ENCODE assay signal across 10 cellular contexts in genomic region chr22:43004362-43005035, GRCh38. TPM values are rescaled to one million over a fixed set of nuclear protein-coding genes. Genes with fewer than 3 reads are reported as not detected.
A peak's percentile ranks its signal among the peaks of the same experiment; 100 is the strongest.
DNase-seq lines count a peak whose midpoint lies in the region; ATAC-seq and TF ChIP-seq lines count a peak whose summit lies in the region.
"Had no signal": no experiment of that assay in that cellular context is flagged by ENCODE, and none has a peak within 500 bp of the region (broad histone marks: within the 10 kb centered on the region; RNA-seq: fewer than 3 reads in every experiment).

No MANE protein-coding gene starts in this region.

- H3K36me3 ChIP-seq in mucosa of rectum (ENCODE audit: control insufficient read depth in 2 of 2, insufficient read depth in 2 of 2, low read length in 2 of 2) = no peaks in the 10 kb centered on the region

- no peak for TF ChIP-seq POLR2A in NB4 (IDR thresholded peaks at IDR 0.05; ENCODE audit: extremely low read depth, insufficient read length)

- CTCF ChIA-PET in activated CD4-positive, alpha-beta T cell treated with anti-CD3 and anti-CD28 coated beads, Interleukin-2, amount 10 ng/mL, durations not matched to agents 7 days and 5 days (lab: Charles Lee) = interaction anchor here (1.0 to 2.3 kb wide), 5 partner anchors 9 to 137 kb away, joined by 3 to 8 read pairs (median 5); partner anchors contain the start of gene PACSIN2

- in situ Hi-C loops in astrocyte of the cerebellum (cut with HindIII; ENCODE audit: low sequenced_read_pairs) = no loop called here

- peaks cover 67 to 75% of the 10 kb centered on the region in 2 donors for H3K4me1 ChIP-seq in mucosa of rectum (ENCODE audit: control insufficient read depth in 2 of 2, insufficient read depth in 2 of 2, low read length in 2 of 2)

- POLR2A ChIA-PET in activated CD4-positive, alpha-beta T cell treated with anti-CD3 and anti-CD28 coated beads, Interleukin-2, amount 10 ng/mL, durations not matched to agents 7 days and 5 days (lab: Charles Lee) = no interaction called here

- H3K27me3 Mint-ChIP-seq in activated CD4-positive, alpha-beta T cell treated with anti-CD3 and anti-CD28 coated beads, Interleukin-2, amount 10 ng/mL, durations not matched to agents 7 days and 5 days = no peaks in the 10 kb centered on the region

- TF ChIP-seq CTCF in NB4 (IDR thresholded peaks at IDR 0.05; ENCODE audit: low read depth, low read length) (no peak), astrocyte of the cerebellum (IDR thresholded peaks at IDR 0.05; ENCODE audit: low read depth, low read length, missing control alignments) (no peak)

- no peaks in the 10 kb centered on the region for H3K9me3 ChIP-seq in mucosa of rectum (ENCODE audit: control insufficient read depth in 2 of 2, low read length in 2 of 2)

- H3K27ac ChIP-seq in mucosa of rectum (ENCODE audit: low read depth in 2 of 2, low read length in 2 of 2) = peak overlapping the region; percentile 84 to 89
- H3K27ac ChIP-seq: epithelial cell of prostate had no signal

- H3K4me3 Mint-ChIP-seq in activated CD4-positive, alpha-beta T cell treated with anti-CD3 and anti-CD28 coated beads, Interleukin-2, amount 10 ng/mL, durations not matched to agents 7 days and 5 days = no peak overlapping the region

- H3K27me3 ChIP-seq in mucosa of rectum (ENCODE audit: control insufficient read depth in 2 of 2, insufficient read depth in 2 of 2, low read length in 2 of 2) = no peaks in the 10 kb centered on the region

- H3K4me1 Mint-ChIP-seq in activated CD4-positive, alpha-beta T cell treated with anti-CD3 and anti-CD28 coated beads, Interleukin-2, amount 10 ng/mL, durations not matched to agents 7 days and 5 days = peaks cover 66% of the 10 kb centered on the region

- DNase-seq in CD1c-positive myeloid dendritic cell (ENCODE audit: extremely low spot score) = peak; percentile 80
- DNase-seq in NB4 (ENCODE audit: low read depth) = peak; percentile 98
- peak; percentile 73 for DNase-seq in astrocyte of the cerebellum (ENCODE audit: low read depth)
- DNase-seq in NCI-H748 treated with DMSO at 0.1 percent for 48 hours (lab: John Stamatoyannopoulos, UW) = no peak
- no peak for DNase-seq in medulla oblongata (ENCODE audit: extremely low spot score)
- no peak for DNase-seq in activated CD4-positive, alpha-beta T cell treated with anti-CD3 and anti-CD28 coated beads, Interleukin-2, amount 10 ng/mL, durations not matched to agents 7 days and 5 days
- DNase-seq: RPMI8226 had no signal

- ATAC-seq in HG02588 (IDR thresholded peaks at IDR 0.05; ENCODE audit: unreplicated experiment) = no peak

- no peak overlapping the region for H3K27ac Mint-ChIP-seq in activated CD4-positive, alpha-beta T cell treated with anti-CD3 and anti-CD28 coated beads, Interleukin-2, amount 10 ng/mL, durations not matched to agents 7 days and 5 days

- H3K36me3 Mint-ChIP-seq in activated CD4-positive, alpha-beta T cell treated with anti-CD3 and anti-CD28 coated beads, Interleukin-2, amount 10 ng/mL, durations not matched to agents 7 days and 5 days (ENCODE audit: low read depth) = peaks cover 4% of the 10 kb centered on the region

- no peak overlapping the region for H3K4me3 ChIP-seq in NB4 (ENCODE audit: low read depth, low read length)
- no peak overlapping the region for H3K4me3 ChIP-seq in astrocyte of the cerebellum (ENCODE audit: low read depth, low read length)
- H3K4me3 ChIP-seq in mucosa of rectum (ENCODE audit: low read length in 2 of 2) = peak overlapping the region in 1 of 2 donors; percentile 8

- H3K9ac ChIP-seq in mucosa of rectum (ENCODE audit: low read depth in 1 of 2, low read length in 2 of 2) = peak overlapping the region; percentile 32 to 58

- no peaks in the 10 kb centered on the region for H3K9me3 Mint-ChIP-seq in activated CD4-positive, alpha-beta T cell treated with anti-CD3 and anti-CD28 coated beads, Interleukin-2, amount 10 ng/mL, durations not matched to agents 7 days and 5 days

RNA-seq across cellular contexts. Expression of gene PACSIN2, which starts 10.4 kb away (rescaled TPM):
- 10 to 100 TPM; 32.3 to 35.8 TPM for total RNA-seq in activated CD4-positive, alpha-beta T cell treated with anti-CD3 and anti-CD28 coated beads, Interleukin-2, amount 10 ng/mL, durations not matched to agents 7 days and 5 days

Comparison
In these comparisons a context has a peak if more than half of its experiments do, and no peak if none do; other contexts are left out.
1. DNase-seq: peak in CD1c-positive myeloid dendritic cell (single experiment), NB4 (single experiment) and astrocyte of the cerebellum (single experiment); none in NCI-H748 treated with DMSO at 0.1 percent for 48 hours (single experiment), medulla oblongata (single experiment) and activated CD4-positive, alpha-beta T cell treated with anti-CD3 and anti-CD28 coated beads, Interleukin-2, amount 10 ng/mL, durations not matched to agents 7 days and 5 days (single experiment).